In genomic region chr14:68664225-68664681, GRCh38 we compare ENCODE assay signal across 9 cellular contexts.
DNase-seq lines count a peak whose midpoint lies in the region; ATAC-seq lines count a peak whose summit lies in the region.
"Had no signal": no experiment of that assay in that cellular context is flagged by ENCODE, and none has a peak within 500 bp of the region (broad histone marks: within the 10 kb centered on the region; RNA-seq: fewer than 3 reads in every experiment).

No MANE protein-coding gene starts in this region.

- H3K4me1 Mint-ChIP-seq in activated T-helper 1 cell treated with anti-CD3 and anti-CD28 coated beads, Interleukin-12 subunit alpha, Interleukin-12 subunit beta, Interleukin-2, Interleukin-4 antibody, amounts not matched to agents 30 ng/mL and 10 ng/mL and 1 ng/mL, durations not matched to agents 14 hours and 24 hours and 36 hours (ENCODE audit: low read depth), result peaks cover 55% of the 10 kb centered on the region
- H3K4me1 Mint-ChIP-seq in immature natural killer cell, result peaks cover 27 to 49% of the 10 kb centered on the region in 2 donors
- peaks cover 60% of the 10 kb centered on the region for H3K4me1 Mint-ChIP-seq in stimulated activated memory B cell treated with anti-CD40 and anti-IgM and Interleukin-4, amounts not matched to agents 10 μg/mL and 1 μg/mL and 100 μg/mL, for 72 hours

- peak; percentile 78 for ATAC-seq in stimulated activated memory B cell treated with anti-CD40 and anti-IgM and Interleukin-4, amounts not matched to agents 10 μg/mL and 1 μg/mL and 100 μg/mL, for 72 hours
- ATAC-seq in HG03442 (IDR thresholded peaks at IDR 0.05; ENCODE audit: unreplicated experiment) (no peak), HG03432 (IDR thresholded peaks at IDR 0.05; ENCODE audit: unreplicated experiment) (no peak)

- H3K27me3 Mint-ChIP-seq in activated T-helper 1 cell treated with anti-CD3 and anti-CD28 coated beads, Interleukin-12 subunit alpha, Interleukin-12 subunit beta, Interleukin-2, Interleukin-4 antibody, amounts not matched to agents 30 ng/mL and 10 ng/mL and 1 ng/mL, durations not matched to agents 14 hours and 24 hours and 36 hours (ENCODE audit: insufficient read depth), result peaks cover 3% of the 10 kb centered on the region
- H3K27me3 Mint-ChIP-seq in immature natural killer cell (ENCODE audit: low read depth in 3 of 3), result peaks cover 2 to 5% (median 5%) of the 10 kb centered on the region in 3 donors
- no peaks in the 10 kb centered on the region for H3K27me3 Mint-ChIP-seq in stimulated activated memory B cell treated with anti-CD40 and anti-IgM and Interleukin-4, amounts not matched to agents 10 μg/mL and 1 μg/mL and 100 μg/mL, for 72 hours

- intact Hi-C loops in activated T-helper 1 cell treated with anti-CD3 and anti-CD28 coated beads, Interleukin-12 subunit alpha, Interleukin-12 subunit beta, Interleukin-2, Interleukin-4 antibody, amounts not matched to agents 30 ng/mL and 10 ng/mL and 1 ng/mL, durations not matched to agents 14 hours and 24 hours and 36 hours (cut with micrococcal nuclease), result loop anchor here (1.0 to 5.0 kb wide), 8 partner anchors 21 to 453 kb away; no protein-coding TSS in a partner anchor

- DNase-seq in activated CD4-positive, alpha-beta T cell treated with anti-CD3 and anti-CD28 coated beads for 48 hours, result peak; percentile 56
- no peak for DNase-seq in activated CD4-positive, alpha-beta T cell treated with anti-CD3 and anti-CD28 coated beads for 4 hours
- peak; percentile 18 for DNase-seq in activated T-helper 1 cell treated with anti-CD3 and anti-CD28 coated beads, Interleukin-12 subunit alpha, Interleukin-12 subunit beta, Interleukin-2, Interleukin-4 antibody, amounts not matched to agents 30 ng/mL and 10 ng/mL and 1 ng/mL, durations not matched to agents 14 hours and 24 hours and 36 hours (ENCODE audit: low spot score)
- DNase-seq in immature natural killer cell (peak in 1 of 3 donors; percentile 25), NOMO-1 treated with dmso at 0.1 percent for 144 hours (lab: John Stamatoyannopoulos, UW; ENCODE audit: unreplicated experiment) (no peak)
- DNase-seq: glutamatergic neuron had no signal

- H3K4me3 Mint-ChIP-seq in activated T-helper 1 cell treated with anti-CD3 and anti-CD28 coated beads, Interleukin-12 subunit alpha, Interleukin-12 subunit beta, Interleukin-2, Interleukin-4 antibody, amounts not matched to agents 30 ng/mL and 10 ng/mL and 1 ng/mL, durations not matched to agents 14 hours and 24 hours and 36 hours, result peak overlapping the region; percentile 45
- peak overlapping the region in 1 of 5 donors; percentile 91 for H3K4me3 Mint-ChIP-seq in immature natural killer cell
- H3K4me3 Mint-ChIP-seq in stimulated activated memory B cell treated with anti-CD40 and anti-IgM and Interleukin-4, amounts not matched to agents 10 μg/mL and 1 μg/mL and 100 μg/mL, for 72 hours, result no peak overlapping the region

- peaks cover 15% of the 10 kb centered on the region for H3K9me3 Mint-ChIP-seq in activated T-helper 1 cell treated with anti-CD3 and anti-CD28 coated beads, Interleukin-12 subunit alpha, Interleukin-12 subunit beta, Interleukin-2, Interleukin-4 antibody, amounts not matched to agents 30 ng/mL and 10 ng/mL and 1 ng/mL, durations not matched to agents 14 hours and 24 hours and 36 hours
- no peaks in the 10 kb centered on the region for H3K9me3 Mint-ChIP-seq in immature natural killer cell
- peaks cover 3% of the 10 kb centered on the region for H3K9me3 Mint-ChIP-seq in stimulated activated memory B cell treated with anti-CD40 and anti-IgM and Interleukin-4, amounts not matched to agents 10 μg/mL and 1 μg/mL and 100 μg/mL, for 72 hours

- peaks cover 10% of the 10 kb centered on the region for H3K36me3 Mint-ChIP-seq in activated T-helper 1 cell treated with anti-CD3 and anti-CD28 coated beads, Interleukin-12 subunit alpha, Interleukin-12 subunit beta, Interleukin-2, Interleukin-4 antibody, amounts not matched to agents 30 ng/mL and 10 ng/mL and 1 ng/mL, durations not matched to agents 14 hours and 24 hours and 36 hours (ENCODE audit: low read depth)
- no peaks in the 10 kb centered on the region for H3K36me3 Mint-ChIP-seq in immature natural killer cell
- peaks cover 36% of the 10 kb centered on the region for H3K36me3 Mint-ChIP-seq in stimulated activated memory B cell treated with anti-CD40 and anti-IgM and Interleukin-4, amounts not matched to agents 10 μg/mL and 1 μg/mL and 100 μg/mL, for 72 hours

- peak overlapping the region; percentile 72 for H3K27ac Mint-ChIP-seq in activated T-helper 1 cell treated with anti-CD3 and anti-CD28 coated beads, Interleukin-12 subunit alpha, Interleukin-12 subunit beta, Interleukin-2, Interleukin-4 antibody, amounts not matched to agents 30 ng/mL and 10 ng/mL and 1 ng/mL, durations not matched to agents 14 hours and 24 hours and 36 hours
- peak overlapping the region; percentile 11 to 95 (median 61) for H3K27ac Mint-ChIP-seq in immature natural killer cell
- peak overlapping the region; percentile 91 for H3K27ac Mint-ChIP-seq in stimulated activated memory B cell treated with anti-CD40 and anti-IgM and Interleukin-4, amounts not matched to agents 10 μg/mL and 1 μg/mL and 100 μg/mL, for 72 hours

Comparison
In these comparisons a context has a peak if more than half of its experiments do, and no peak if none do; other contexts are left out.
1. DNase-seq: peak in activated CD4-positive, alpha-beta T cell treated with anti-CD3 and anti-CD28 coated beads for 48 hours (single experiment) and activated T-helper 1 cell treated with anti-CD3 and anti-CD28 coated beads, Interleukin-12 subunit alpha, Interleukin-12 subunit beta, Interleukin-2, Interleukin-4 antibody, amounts not matched to agents 30 ng/mL and 10 ng/mL and 1 ng/mL, durations not matched to agents 14 hours and 24 hours and 36 hours (single experiment); none in activated CD4-positive, alpha-beta T cell treated with anti-CD3 and anti-CD28 coated beads for 4 hours (0 of 2) and NOMO-1 treated with dmso at 0.1 percent for 144 hours (single experiment).
2. Peak in every context shown above with its lines, with median percentiles within 50 percentile points of each other: H3K27ac Mint-ChIP-seq.